ENCODE assay signal across 1 cellular context in the genomic region with DNA sequence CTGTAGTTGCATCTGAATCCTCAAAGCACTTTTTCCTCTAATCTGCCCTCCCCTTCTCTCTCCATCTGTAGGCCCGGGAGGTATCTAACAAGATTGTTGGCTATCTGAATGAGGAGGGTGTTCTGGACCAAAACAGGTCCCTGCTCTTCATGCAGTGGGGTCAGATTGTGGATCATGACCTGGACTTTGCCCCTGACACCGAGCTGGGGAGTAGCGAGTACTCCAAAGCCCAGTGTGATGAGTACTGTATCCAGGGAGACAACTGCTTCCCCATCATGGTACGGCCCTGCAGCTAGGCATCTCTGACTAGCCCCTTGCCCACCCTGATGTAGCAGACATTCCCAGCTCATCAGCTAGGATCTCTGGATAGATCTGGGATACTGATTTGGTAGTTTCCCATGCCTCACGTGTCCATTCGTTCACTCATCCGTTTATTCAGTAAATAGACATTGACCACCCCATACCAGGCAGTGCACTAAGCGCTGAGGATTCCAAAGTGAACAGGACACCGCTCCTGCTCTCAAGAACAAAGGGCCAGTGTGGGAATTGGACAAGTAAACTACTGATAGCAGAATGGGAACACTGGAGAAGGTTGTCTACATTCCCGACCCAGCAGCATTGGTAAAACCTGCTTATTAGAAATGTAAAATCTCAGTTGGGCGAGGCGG.
TF ChIP-seq lines count a peak whose summit lies in the region.

No MANE protein-coding gene starts in this region.

TF ChIP-seq in GM23338, 12 proteins besides CTCF, POLR2A, EP300 and RAD21 (continued from another document):
- TF ChIP-seq POLR2AphosphoS5 (IDR thresholded peaks at IDR 0.05; ENCODE audit: low read depth) (no peak), EZH2 (IDR thresholded peaks at IDR 0.05; ENCODE audit: low read depth, unreplicated experiment) (no peak), ZNF331 (CRISPR knock-in tag; IDR thresholded peaks at IDR 0.05; ENCODE audit: low read depth) (no peak), REST (IDR thresholded peaks at IDR 0.05; ENCODE audit: unreplicated experiment) (no peak)
- TF ChIP-seq, protein P1, sequence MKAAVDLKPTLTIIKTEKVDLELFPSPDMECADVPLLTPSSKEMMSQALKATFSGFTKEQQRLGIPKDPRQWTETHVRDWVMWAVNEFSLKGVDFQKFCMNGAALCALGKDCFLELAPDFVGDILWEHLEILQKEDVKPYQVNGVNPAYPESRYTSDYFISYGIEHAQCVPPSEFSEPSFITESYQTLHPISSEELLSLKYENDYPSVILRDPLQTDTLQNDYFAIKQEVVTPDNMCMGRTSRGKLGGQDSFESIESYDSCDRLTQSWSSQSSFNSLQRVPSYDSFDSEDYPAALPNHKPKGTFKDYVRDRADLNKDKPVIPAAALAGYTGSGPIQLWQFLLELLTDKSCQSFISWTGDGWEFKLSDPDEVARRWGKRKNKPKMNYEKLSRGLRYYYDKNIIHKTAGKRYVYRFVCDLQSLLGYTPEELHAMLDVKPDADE (IDR thresholded peaks at IDR 0.05): no peak
- TF ChIP-seq, protein P2, sequence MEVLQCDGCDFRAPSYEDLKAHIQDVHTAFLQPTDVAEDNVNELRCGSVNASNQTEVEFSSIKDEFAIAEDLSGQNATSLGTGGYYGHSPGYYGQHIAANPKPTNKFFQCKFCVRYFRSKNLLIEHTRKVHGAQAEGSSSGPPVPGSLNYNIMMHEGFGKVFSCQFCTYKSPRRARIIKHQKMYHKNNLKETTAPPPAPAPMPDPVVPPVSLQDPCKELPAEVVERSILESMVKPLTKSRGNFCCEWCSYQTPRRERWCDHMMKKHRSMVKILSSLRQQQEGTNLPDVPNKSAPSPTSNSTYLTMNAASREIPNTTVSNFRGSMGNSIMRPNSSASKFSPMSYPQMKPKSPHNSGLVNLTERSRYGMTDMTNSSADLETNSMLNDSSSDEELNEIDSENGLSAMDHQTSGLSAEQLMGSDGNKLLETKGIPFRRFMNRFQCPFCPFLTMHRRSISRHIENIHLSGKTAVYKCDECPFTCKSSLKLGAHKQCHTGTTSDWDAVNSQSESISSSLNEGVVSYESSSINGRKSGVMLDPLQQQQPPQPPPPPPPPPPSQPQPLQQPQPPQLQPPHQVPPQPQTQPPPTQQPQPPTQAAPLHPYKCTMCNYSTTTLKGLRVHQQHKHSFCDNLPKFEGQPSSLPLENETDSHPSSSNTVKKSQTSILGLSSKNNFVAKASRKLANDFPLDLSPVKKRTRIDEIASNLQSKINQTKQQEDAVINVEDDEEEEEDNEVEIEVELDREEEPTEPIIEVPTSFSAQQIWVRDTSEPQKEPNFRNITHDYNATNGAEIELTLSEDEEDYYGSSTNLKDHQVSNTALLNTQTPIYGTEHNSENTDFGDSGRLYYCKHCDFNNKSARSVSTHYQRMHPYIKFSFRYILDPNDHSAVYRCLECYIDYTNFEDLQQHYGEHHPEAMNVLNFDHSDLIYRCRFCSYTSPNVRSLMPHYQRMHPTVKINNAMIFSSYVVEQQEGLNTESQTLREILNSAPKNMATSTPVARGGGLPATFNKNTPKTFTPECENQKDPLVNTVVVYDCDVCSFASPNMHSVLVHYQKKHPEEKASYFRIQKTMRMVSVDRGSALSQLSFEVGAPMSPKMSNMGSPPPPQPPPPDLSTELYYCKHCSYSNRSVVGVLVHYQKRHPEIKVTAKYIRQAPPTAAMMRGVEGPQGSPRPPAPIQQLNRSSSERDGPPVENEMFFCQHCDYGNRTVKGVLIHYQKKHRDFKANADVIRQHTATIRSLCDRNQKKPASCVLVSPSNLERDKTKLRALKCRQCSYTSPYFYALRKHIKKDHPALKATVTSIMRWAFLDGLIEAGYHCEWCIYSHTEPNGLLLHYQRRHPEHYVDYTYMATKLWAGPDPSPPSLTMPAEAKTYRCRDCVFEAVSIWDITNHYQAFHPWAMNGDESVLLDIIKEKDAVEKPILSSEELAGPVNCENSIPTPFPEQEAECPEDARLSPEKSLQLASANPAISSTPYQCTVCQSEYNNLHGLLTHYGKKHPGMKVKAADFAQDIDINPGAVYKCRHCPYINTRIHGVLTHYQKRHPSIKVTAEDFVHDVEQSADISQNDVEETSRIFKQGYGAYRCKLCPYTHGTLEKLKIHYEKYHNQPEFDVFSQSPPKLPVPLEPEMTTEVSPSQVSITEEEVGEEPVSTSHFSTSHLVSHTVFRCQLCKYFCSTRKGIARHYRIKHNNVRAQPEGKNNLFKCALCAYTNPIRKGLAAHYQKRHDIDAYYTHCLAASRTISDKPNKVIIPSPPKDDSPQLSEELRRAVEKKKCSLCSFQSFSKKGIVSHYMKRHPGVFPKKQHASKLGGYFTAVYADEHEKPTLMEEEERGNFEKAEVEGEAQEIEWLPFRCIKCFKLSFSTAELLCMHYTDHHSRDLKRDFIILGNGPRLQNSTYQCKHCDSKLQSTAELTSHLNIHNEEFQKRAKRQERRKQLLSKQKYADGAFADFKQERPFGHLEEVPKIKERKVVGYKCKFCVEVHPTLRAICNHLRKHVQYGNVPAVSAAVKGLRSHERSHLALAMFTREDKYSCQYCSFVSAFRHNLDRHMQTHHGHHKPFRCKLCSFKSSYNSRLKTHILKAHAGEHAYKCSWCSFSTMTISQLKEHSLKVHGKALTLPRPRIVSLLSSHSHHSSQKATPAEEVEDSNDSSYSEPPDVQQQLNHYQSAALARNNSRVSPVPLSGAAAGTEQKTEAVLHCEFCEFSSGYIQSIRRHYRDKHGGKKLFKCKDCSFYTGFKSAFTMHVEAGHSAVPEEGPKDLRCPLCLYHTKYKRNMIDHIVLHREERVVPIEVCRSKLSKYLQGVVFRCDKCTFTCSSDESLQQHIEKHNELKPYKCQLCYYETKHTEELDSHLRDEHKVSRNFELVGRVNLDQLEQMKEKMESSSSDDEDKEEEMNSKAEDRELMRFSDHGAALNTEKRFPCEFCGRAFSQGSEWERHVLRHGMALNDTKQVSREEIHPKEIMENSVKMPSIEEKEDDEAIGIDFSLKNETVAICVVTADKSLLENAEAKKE (CRISPR knock-in tag; IDR thresholded peaks at IDR 0.05): no peak
